Comparison of ENCODE assay signal across 8 cellular contexts in genomic region chr1:181142096-181143043, GRCh38. TPM values are rescaled to one million over a fixed set of nuclear protein-coding genes. Genes with fewer than 3 reads are reported as not detected.
DNase-seq lines count a peak whose midpoint lies in the region; TF ChIP-seq lines count a peak whose summit lies in the region.

No MANE protein-coding gene starts in this region.

- no peaks in the 10 kb centered on the region for H3K9me3 ChIP-seq in neuron (ENCODE audit: low read length)

- H3K27ac ChIP-seq in RWPE1: peak overlapping the region; percentile 59

- peaks cover 7% of the 10 kb centered on the region for H3K4me1 ChIP-seq in neuron (ENCODE audit: insufficient read depth, low read length)

- peak overlapping the region; percentile 36 for H3K4me3 ChIP-seq in fibroblast of villous mesenchyme (ENCODE audit: low read depth, low read length)
- H3K4me3 ChIP-seq in neuron (ENCODE audit: low read length): peak overlapping the region; percentile 1

- CTCF ChIA-PET in RWPE1 (lab: Yijun Ruan, JAX): interaction anchor here (0.6 to 4.9 kb wide), 37 partner anchors 9 to 261 kb away, joined by 3 to 63 read pairs (median 4); partner anchors contain the start of gene IER5

- H2AFZ ChIP-seq in neuron (ENCODE audit: low read depth, low read length): peak overlapping the region; percentile 54

- peak; percentile 91 for TF ChIP-seq CTCF in RWPE1 (conservative IDR thresholded peaks at IDR 0.05; ENCODE audit: low read depth)
- peak; percentile 95 for TF ChIP-seq CTCF in fibroblast of villous mesenchyme (IDR thresholded peaks at IDR 0.05; ENCODE audit: insufficient read depth, low read depth, low read length)

- DNase-seq in DMS79 treated with DMSO at 0.1 percent for 48 hours (lab: John Stamatoyannopoulos, UW): peak; percentile 89
- DNase-seq in GOT3 (lab: John Stamatoyannopoulos, UW): peak; percentile 63
- peak; percentile 88 for DNase-seq in LoVo (ENCODE audit: low spot score)
- peak; percentile 87 for DNase-seq in RWPE1 (ENCODE audit: low spot score)
- DNase-seq in activated effector memory CD4-positive, alpha-beta T cell treated with Interleukin-2 at 50 U/mL for 16 hours: peak; percentile 76
- DNase-seq in fibroblast of villous mesenchyme (ENCODE audit: low read depth): peak; percentile 84
- peak; percentile 55 for DNase-seq in stromal cell of bone marrow (ENCODE audit: low read depth)

- POLR2A ChIA-PET in RWPE1 (lab: Yijun Ruan, JAX; ENCODE audit: low non-redundant PET): interaction anchor here (0.7 to 1.5 kb wide), 5 partner anchors 37 to 52 kb away, joined by 3 to 4 read pairs (median 3); no protein-coding TSS in a partner anchor

- no peaks in the 10 kb centered on the region for H3K36me3 ChIP-seq in neuron (ENCODE audit: insufficient read depth, low read length)

- H3K27me3 ChIP-seq in neuron (ENCODE audit: insufficient read depth, low read length): no peaks in the 10 kb centered on the region

RNA-seq across cellular contexts. Expression of gene IER5, which starts 53.9 kb away (rescaled TPM):
- 31.2 and 45.3 TPM in 2 replicates for total RNA-seq in fibroblast of villous mesenchyme

Comparison
In these comparisons a context has a peak if more than half of its experiments do, and no peak if none do; other contexts are left out.
1. Peak in every context shown above with its lines: DNase-seq, H3K4me3 ChIP-seq and H3K27ac ChIP-seq.